In genomic region chr10:31753681-31754080, GRCh38 we compare ENCODE assay signal across 19 cellular contexts.
DNase-seq lines count a peak whose midpoint lies in the region; ATAC-seq, FAIRE-seq and TF ChIP-seq lines count a peak whose summit lies in the region.
"Had no signal": no experiment of that assay in that cellular context is flagged by ENCODE, and none has a peak within 500 bp of the region (broad histone marks: within the 10 kb centered on the region; RNA-seq: fewer than 3 reads in every experiment).

No MANE protein-coding gene starts in this region.

- peaks cover 13 to 29% of the 10 kb centered on the region in 2 donors for H3K4me1 Mint-ChIP-seq in stimulated activated naive B cell treated with anti-CD40 and anti-IgM and Interleukin-4, amounts not matched to agents 10 μg/mL and 1 μg/mL and 100 μg/mL, for 72 hours

- H3K4me2 ChIP-seq in BLaER1 treated with 17β-estradiol and CSF1 and Interleukin-3, amounts not matched to agents 10 nM and 100 nM: peak overlapping the region; percentile 25 to 85 (median 52)
- H3K4me2 ChIP-seq in IMR-90 (ENCODE audit: low read depth, low read length) (no peak overlapping the region), H1 (ENCODE audit: insufficient read depth in 1 of 2, low read depth in 2 of 2, low read length in 2 of 2) (no peak overlapping the region)
- H3K4me2 ChIP-seq: SK-N-SH had no signal

- POLR2A ChIA-PET in IMR-90 (lab: Charles Lee; ENCODE audit: unreplicated experiment) (no interaction called here), H1 (lab: Charles Lee; ENCODE audit: partially characterized antibody) (interaction anchor here (2.3 kb wide), 1 partner anchor 12 kb away, joined by 6 read pairs; no protein-coding TSS in a partner anchor)

- no peaks in the 10 kb centered on the region for H3K27me3 Mint-ChIP-seq in stimulated activated naive B cell treated with anti-CD40 and anti-IgM and Interleukin-4, amounts not matched to agents 10 μg/mL and 1 μg/mL and 100 μg/mL, for 72 hours

- no peaks in the 10 kb centered on the region for H3K9me3 Mint-ChIP-seq in stimulated activated naive B cell treated with anti-CD40 and anti-IgM and Interleukin-4, amounts not matched to agents 10 μg/mL and 1 μg/mL and 100 μg/mL, for 72 hours

- no peaks in the 10 kb centered on the region for H3K9me3 ChIP-seq in BLaER1 treated with 17β-estradiol and CSF1 and Interleukin-3, amounts not matched to agents 10 nM and 100 nM (replicated peaks in 1 of 11)
- H3K9me3 ChIP-seq in IMR-90 (ENCODE audit: control insufficient read depth, insufficient read depth, low read length) (no peaks in the 10 kb centered on the region), H1 (ENCODE audit: insufficient read depth in 2 of 2, low read depth in 1 of 2, low read length in 1 of 2) (no peaks in the 10 kb centered on the region)
- H3K9me3 ChIP-seq: SK-N-SH had no signal

- H4K8ac ChIP-seq in IMR-90 (ENCODE audit: low read depth in 2 of 2, low read length in 2 of 2) (no peak overlapping the region), H1 (ENCODE audit: extremely low read depth, insufficient read depth, low read length) (no peak overlapping the region)

- H3K79me2 ChIP-seq in H1 (ENCODE audit: control insufficient read depth in 1 of 2, insufficient read depth in 2 of 2, low read length in 2 of 2): no peaks in the 10 kb centered on the region

- TF ChIP-seq POLR2A in IMR-90 (IDR thresholded peaks at IDR 0.05; ENCODE audit: low read depth, low read length) (no peak), H1 (IDR thresholded peaks at IDR 0.05; ENCODE audit: control extremely low read depth in 1 of 2, low read depth in 2 of 2, low read length in 2 of 2) (no peak)

- ATAC-seq in IMR-90 (ENCODE audit: low read depth) (no peak), GM19463 (IDR thresholded peaks at IDR 0.05; ENCODE audit: unreplicated experiment) (no peak)
- ATAC-seq in stimulated activated naive B cell treated with anti-CD40 and anti-IgM and Interleukin-4, amounts not matched to agents 10 μg/mL and 1 μg/mL and 100 μg/mL, for 72 hours (replicated peaks): no peak
- ATAC-seq: K562 had no signal

- no peaks in the 10 kb centered on the region for H3K79me1 ChIP-seq in IMR-90 (ENCODE audit: low read depth in 1 of 2, low read length in 2 of 2)
- no peaks in the 10 kb centered on the region for H3K79me1 ChIP-seq in H1 (ENCODE audit: low read depth, low read length)

- no peaks in the 10 kb centered on the region for H3K36me3 ChIP-seq in BLaER1 treated with 17β-estradiol and CSF1 and Interleukin-3, amounts not matched to agents 10 nM and 100 nM
- H3K36me3 ChIP-seq in IMR-90 (ENCODE audit: control insufficient read depth, insufficient read depth, low read length) (no peaks in the 10 kb centered on the region), H1 (ENCODE audit: control insufficient read depth in 2 of 4, insufficient read depth in 4 of 4, low read length in 3 of 4) (no peaks in the 10 kb centered on the region)

- no peak overlapping the region for H2AK9ac ChIP-seq in IMR-90 (replicated peaks; ENCODE audit: low read depth, low read length, poor library complexity)

- peak overlapping the region in 6 of 11 experiments; percentile 11 to 48 (median 35); a peak in 7 of 22 replicates for H3K9ac ChIP-seq in BLaER1 treated with 17β-estradiol and CSF1 and Interleukin-3, amounts not matched to agents 10 nM and 100 nM
- H3K9ac ChIP-seq in IMR-90 (ENCODE audit: low read depth, low read length): no peak overlapping the region
- no peak overlapping the region for H3K9ac ChIP-seq in H1 (replicated peaks in 1 of 4; ENCODE audit: extremely low read depth in 1 of 4, low read depth in 3 of 4, low read length in 3 of 4)
- H3K9ac ChIP-seq: SK-N-SH had no signal

- H2BK15ac ChIP-seq in IMR-90 (ENCODE audit: low read depth, low read length): peak overlapping the region; percentile 58; the same call in 1 of the 3 replicates
- H2BK15ac ChIP-seq in H1 (ENCODE audit: low read length): peak overlapping the region; percentile 25; the same call in 1 of the 2 replicates

- no peak for DNase-seq in IMR-90
- DNase-seq in H1 (ENCODE audit: low read depth in 1 of 2, low spot score in 2 of 2): no peak
- DNase-seq in stimulated activated naive B cell treated with anti-CD40 and anti-IgM and Interleukin-4, amounts not matched to agents 10 μg/mL and 1 μg/mL and 100 μg/mL, for 72 hours: no peak
- DNase-seq in HK-2 (ENCODE audit: unreplicated experiment): no peak
- no peak for DNase-seq in stimulated activated CD4-positive, alpha-beta T cell treated with anti-CD3 and anti-CD28 coated beads, Interleukin-4, amount 100 ng/mL, for 1 hour
- DNase-seq: DMS79 treated with DMSO at 0.1 percent for 48 hours; H7; NCI-H1092 treated with DMSO at 0.1 percent for 48 hours; NCI-H2081; NCI-H748 treated with DMSO at 0.1 percent for 48 hours; NK-92 treated with Interleukin-12 subunit alpha and Interleukin-12 subunit beta, amount 100 ng/mL, for 24 hours; OCI-M1; RPMI8226; SHP77 treated with DMSO at 0.1 percent for 48 hours; SK-N-SH had no signal

- peaks cover 52 to 74% (median 63%) of the 10 kb centered on the region in 10 experiments for H3K4me1 ChIP-seq in BLaER1 treated with 17β-estradiol and CSF1 and Interleukin-3, amounts not matched to agents 10 nM and 100 nM
- H3K4me1 ChIP-seq in IMR-90 (ENCODE audit: control insufficient read depth, insufficient read depth, low read length): peaks cover 19% of the 10 kb centered on the region
- H3K4me1 ChIP-seq in H1 (replicated peaks in 1 of 4; ENCODE audit: control insufficient read depth in 3 of 4, insufficient read depth in 4 of 4, low read length in 3 of 4): peaks cover 19 to 40% (median 32%) of the 10 kb centered on the region in 4 experiments

- H3K4me3 Mint-ChIP-seq in stimulated activated naive B cell treated with anti-CD40 and anti-IgM and Interleukin-4, amounts not matched to agents 10 μg/mL and 1 μg/mL and 100 μg/mL, for 72 hours: no peak overlapping the region

- TF ChIP-seq CTCF in IMR-90 (conservative IDR thresholded peaks at IDR 0.05; ENCODE audit: low read depth, low read length): no peak
- no peak for TF ChIP-seq CTCF in H1 (IDR thresholded peaks at IDR 0.05; ENCODE audit: control extremely low read depth in 1 of 3, insufficient read depth in 1 of 3, low read depth in 1 of 3, low read length in 3 of 3)

- no peak overlapping the region for H3K4ac ChIP-seq in IMR-90 (ENCODE audit: low read depth, low read length)
- peak overlapping the region; percentile 6 for H3K4ac ChIP-seq in H1 (replicated peaks; ENCODE audit: insufficient read length, low read depth, low read length)

- no peaks in the 10 kb centered on the region for H3K23me2 ChIP-seq in H1 (ENCODE audit: low read depth, low read length)

- H2AK5ac ChIP-seq in IMR-90 (ENCODE audit: low read depth, low read length) (peak overlapping the region; percentile 26; the same call in 1 of the 2 replicates), H1 (ENCODE audit: low read depth, low read length) (0 out of 2 replicates have a peak overlapping the region, but pooled peaks have one; percentile 31)

- H3K14ac ChIP-seq in IMR-90 (replicated peaks; ENCODE audit: low read depth, low read length) (no peak overlapping the region), H1 (ENCODE audit: insufficient read length) (no peak overlapping the region)

- peak overlapping the region in 9 of 11 experiments; percentile 31 to 75 (median 67); a peak in 17 of 22 replicates for H3K27ac ChIP-seq in BLaER1 treated with 17β-estradiol and CSF1 and Interleukin-3, amounts not matched to agents 10 nM and 100 nM
- H3K27ac ChIP-seq in IMR-90 (ENCODE audit: insufficient read depth, low read length): no peak overlapping the region
- no peak overlapping the region for H3K27ac ChIP-seq in H1 (ENCODE audit: low read depth, low read length)
- H3K27ac ChIP-seq: C4-2B had no signal

- H3K23ac ChIP-seq in IMR-90 (ENCODE audit: low read depth, low read length) (no peak overlapping the region), H1 (ENCODE audit: insufficient read length) (no peak overlapping the region)

- no peak overlapping the region for H2AFZ ChIP-seq in IMR-90 (replicated peaks; ENCODE audit: low read length, poor library complexity)
- no peak overlapping the region for H2AFZ ChIP-seq in H1 (ENCODE audit: low read length)

- H2BK120ac ChIP-seq in IMR-90 (ENCODE audit: low read depth, low read length) (0 out of 2 replicates have a peak overlapping the region, but pooled peaks have one; percentile 10), H1 (replicated peaks; ENCODE audit: low read depth, low read length) (no peak overlapping the region)

- H3K56ac ChIP-seq in IMR-90 (ENCODE audit: extremely low read depth, insufficient read depth, low read length): no peak overlapping the region
- no peak overlapping the region for H3K56ac ChIP-seq in H1 (replicated peaks; ENCODE audit: insufficient read length, low read depth, low read length)

- no peak for TF ChIP-seq EP300 in H1 (IDR thresholded peaks at IDR 0.05; ENCODE audit: borderline replicate concordance in 1 of 2, low read depth in 2 of 2, low read length in 2 of 2)

- H3K18ac ChIP-seq in IMR-90 (ENCODE audit: low read depth, low read length): no peak overlapping the region
- peak overlapping the region; percentile 68; the same call in 1 of the 2 replicates for H3K18ac ChIP-seq in H1 (ENCODE audit: extremely low read depth, low read length)

- H2BK5ac ChIP-seq in IMR-90 (ENCODE audit: low read depth, low read length, poor library complexity, severe bottlenecking) (no peak overlapping the region), H1 (ENCODE audit: low read depth, low read length) (0 out of 2 replicates have a peak overlapping the region, but pooled peaks have one; percentile 41)

- dilution Hi-C loops in IMR-90 (cut with HindIII; ENCODE audit: low sequenced_read_pairs, unreplicated experiment): no loop called here

- in situ Hi-C loops in IMR-90 (cut with MboI; ENCODE audit: low sequenced_read_pairs): no loop called here

- H2BK12ac ChIP-seq in H1 (ENCODE audit: low read depth, low read length): peak overlapping the region; percentile 89; the same call in 1 of the 2 replicates

- no peak for TF ChIP-seq RAD21 in IMR-90 (IDR thresholded peaks at IDR 0.05; ENCODE audit: low read length)
- TF ChIP-seq RAD21 in H1 (IDR thresholded peaks at IDR 0.05 in 1 of 2, conservative IDR thresholded peaks at IDR 0.05 in 1 of 2; ENCODE audit: low read depth in 2 of 2, low read length in 2 of 2): no peak

- H3K4me3 ChIP-seq in BLaER1 treated with 17β-estradiol and CSF1 and Interleukin-3, amounts not matched to agents 10 nM and 100 nM: no peak overlapping the region
- H3K4me3 ChIP-seq in IMR-90 (ENCODE audit: insufficient read depth, low read depth, low read length): no peak overlapping the region
- no peak overlapping the region for H3K4me3 ChIP-seq in H1 (ENCODE audit: extremely low read depth in 1 of 4, insufficient read depth in 2 of 4, low read depth in 3 of 4, low read length in 4 of 4)
- H3K4me3 ChIP-seq: K562 had no signal

- H3K27me3 ChIP-seq in BLaER1 treated with 17β-estradiol and CSF1 and Interleukin-3, amounts not matched to agents 10 nM and 100 nM: no peaks in the 10 kb centered on the region
- H3K27me3 ChIP-seq in IMR-90 (ENCODE audit: control insufficient read depth, insufficient read depth, low read length) (no peaks in the 10 kb centered on the region), H1 (replicated peaks in 1 of 4; ENCODE audit: control insufficient read depth in 3 of 4, extremely low read depth in 1 of 4, insufficient read depth in 3 of 4, low read length in 3 of 4) (no peaks in the 10 kb centered on the region)

- FAIRE-seq in H1 (lab: Jason Lieb, UNC): no peak
- FAIRE-seq: K562 had no signal

- no TSS peak for BruUV-seq in IMR-90 (replicated peaks; lab: Mats Ljungman, UMichigan)

- no peaks in the 10 kb centered on the region for H4K20me1 ChIP-seq in BLaER1 treated with 17β-estradiol and CSF1 and Interleukin-3, amounts not matched to agents 10 nM and 100 nM
- H4K20me1 ChIP-seq in IMR-90 (ENCODE audit: insufficient read depth, low read length) (no peaks in the 10 kb centered on the region), H1 (replicated peaks in 1 of 2; ENCODE audit: control insufficient read depth in 1 of 2, insufficient read depth in 2 of 2, low read length in 2 of 2) (no peaks in the 10 kb centered on the region)

- H2BK20ac ChIP-seq in IMR-90 (ENCODE audit: low read depth, low read length): no peak overlapping the region
- peak overlapping the region; percentile 17 for H2BK20ac ChIP-seq in H1 (ENCODE audit: low read length)

- no peaks in the 10 kb centered on the region for H3K36me3 Mint-ChIP-seq in stimulated activated naive B cell treated with anti-CD40 and anti-IgM and Interleukin-4, amounts not matched to agents 10 μg/mL and 1 μg/mL and 100 μg/mL, for 72 hours

- CTCF ChIA-PET in IMR-90 (lab: Yijun Ruan, JAX): interaction anchor here (0.6 to 1.9 kb wide), 2 partner anchors 13 to 457 kb away, joined by 4 read pairs; no protein-coding TSS in a partner anchor
- CTCF ChIA-PET in H1 (lab: Charles Lee; ENCODE audit: partially characterized antibody): interaction anchor here (2.4 kb wide), 1 partner anchor 16 kb away, joined by 15 read pairs; no protein-coding TSS in a partner anchor

- 100% methylated on average over 2 of the region's 6 CpGs; no CpG with 5 or more reads in 1 of the 2 experiments for WGBS in IMR-90 (ENCODE audit: extremely low coverage in 2 of 2, insufficient read length in 1 of 2), 2 experiments
- WGBS in H1 (ENCODE audit: extremely low coverage in 1 of 2, insufficient coverage in 1 of 2, insufficient read length in 1 of 2, insufficient replicate concordance in 2 of 2, low coverage in 1 of 2, low lambda C conversion rate in 2 of 2, missing lambda C conversion rate in 1 of 2), 2 experiments: 97% methylated on average over 6 of the region's 6 CpGs; no CpG with 5 or more reads in 1 of the 2 experiments

- no peak overlapping the region for H4K5ac ChIP-seq in IMR-90 (ENCODE audit: low read depth, low read length)
- H4K5ac ChIP-seq in H1 (ENCODE audit: insufficient read length, low read depth, low read length): no peak overlapping the region

- 0 out of 2 replicates have a peak overlapping the region, but pooled peaks have one; percentile 38 for H4K91ac ChIP-seq in IMR-90 (ENCODE audit: insufficient read depth, low read depth, low read length)
- H4K91ac ChIP-seq in H1 (replicated peaks; ENCODE audit: insufficient read length, low read length): peak overlapping the region; percentile 23

- peaks cover 3% of the 10 kb centered on the region; the same call in 1 of the 2 replicates for H3K9me1 ChIP-seq in IMR-90 (ENCODE audit: insufficient read depth, low read length)

- intact Hi-C loops in IMR-90 (cut with micrococcal nuclease): no loop called here

- H3K27ac Mint-ChIP-seq in stimulated activated naive B cell treated with anti-CD40 and anti-IgM and Interleukin-4, amounts not matched to agents 10 μg/mL and 1 μg/mL and 100 μg/mL, for 72 hours: peak overlapping the region; percentile 37

Comparison
In these comparisons a context has a peak if more than half of its experiments do, and no peak if none do; other contexts are left out.
1. H3K27ac ChIP-seq: peak in BLaER1 treated with 17β-estradiol and CSF1 and Interleukin-3, amounts not matched to agents 10 nM and 100 nM (9 of 11); none in IMR-90 (single experiment) and H1 (single experiment).
2. H3K4me2 ChIP-seq: peak in BLaER1 treated with 17β-estradiol and CSF1 and Interleukin-3, amounts not matched to agents 10 nM and 100 nM (11 of 11); none in IMR-90 (single experiment) and H1 (0 of 2).
3. H3K9ac ChIP-seq: peak in BLaER1 treated with 17β-estradiol and CSF1 and Interleukin-3, amounts not matched to agents 10 nM and 100 nM (6 of 11); none in IMR-90 (single experiment) and H1 (0 of 4).